ENCODE assay signal across 2 cellular contexts in the genomic region with DNA sequence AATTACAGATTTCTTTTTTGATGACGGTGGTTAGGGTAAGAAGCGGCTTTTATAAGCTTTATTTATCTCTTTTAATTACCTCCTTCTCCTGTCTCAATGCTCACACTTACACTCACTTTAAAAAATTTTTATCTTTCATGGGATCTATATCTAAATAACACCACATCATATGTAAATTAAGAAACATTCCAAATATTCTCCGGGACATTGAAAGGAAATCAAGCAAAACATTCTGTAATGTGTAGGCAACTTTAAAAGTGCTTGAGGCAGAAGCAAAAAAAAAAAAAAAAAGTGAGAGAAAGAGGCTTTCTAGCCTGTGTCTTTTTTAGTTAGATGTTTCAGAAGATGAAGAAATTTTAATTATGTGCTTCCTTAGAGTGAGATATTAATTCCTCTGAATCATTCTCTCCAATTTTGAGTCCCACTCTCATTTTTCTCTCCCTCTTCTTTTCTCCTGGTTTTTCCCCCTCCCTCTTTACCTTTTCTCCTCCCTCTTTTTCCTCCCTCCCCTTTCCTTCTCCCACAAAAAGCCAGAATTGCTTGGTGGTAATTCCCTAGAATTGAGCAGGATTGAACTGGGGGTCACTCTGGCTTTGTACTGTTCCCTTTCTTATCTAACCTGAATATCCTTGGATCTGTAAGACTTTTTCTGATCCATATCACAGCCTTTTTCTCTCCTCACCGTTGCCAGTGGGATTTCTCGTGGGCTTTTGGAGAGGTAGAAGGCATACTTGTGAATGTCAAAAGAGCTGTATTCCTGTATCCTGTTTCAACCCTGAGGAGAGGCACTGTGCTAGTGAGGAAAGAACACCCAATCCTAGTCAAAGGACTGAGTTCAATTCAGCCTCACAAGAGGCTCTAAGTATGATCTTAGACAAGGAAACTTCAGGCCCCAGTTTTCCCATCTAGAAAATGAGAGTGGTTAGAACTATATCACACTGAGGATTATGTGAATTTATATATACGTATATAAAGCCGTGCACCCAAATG.
TF ChIP-seq lines count a peak whose summit lies in the region.

No MANE protein-coding gene starts in this region.

TF ChIP-seq in HEK293, 187 proteins besides CTCF, POLR2A, EP300 and RAD21:
- TF ChIP-seq, protein P1, sequence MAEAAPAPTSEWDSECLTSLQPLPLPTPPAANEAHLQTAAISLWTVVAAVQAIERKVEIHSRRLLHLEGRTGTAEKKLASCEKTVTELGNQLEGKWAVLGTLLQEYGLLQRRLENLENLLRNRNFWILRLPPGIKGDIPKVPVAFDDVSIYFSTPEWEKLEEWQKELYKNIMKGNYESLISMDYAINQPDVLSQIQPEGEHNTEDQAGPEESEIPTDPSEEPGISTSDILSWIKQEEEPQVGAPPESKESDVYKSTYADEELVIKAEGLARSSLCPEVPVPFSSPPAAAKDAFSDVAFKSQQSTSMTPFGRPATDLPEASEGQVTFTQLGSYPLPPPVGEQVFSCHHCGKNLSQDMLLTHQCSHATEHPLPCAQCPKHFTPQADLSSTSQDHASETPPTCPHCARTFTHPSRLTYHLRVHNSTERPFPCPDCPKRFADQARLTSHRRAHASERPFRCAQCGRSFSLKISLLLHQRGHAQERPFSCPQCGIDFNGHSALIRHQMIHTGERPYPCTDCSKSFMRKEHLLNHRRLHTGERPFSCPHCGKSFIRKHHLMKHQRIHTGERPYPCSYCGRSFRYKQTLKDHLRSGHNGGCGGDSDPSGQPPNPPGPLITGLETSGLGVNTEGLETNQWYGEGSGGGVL (tag by site-specific recombination; IDR thresholded peaks at IDR 0.05): peak; percentile 51; the same call in 1 of the 2 replicates
- TF ChIP-seq PRDM1 (tag by site-specific recombination; IDR thresholded peaks at IDR 0.05): peak; percentile 62
- TF ChIP-seq, protein P2, sequence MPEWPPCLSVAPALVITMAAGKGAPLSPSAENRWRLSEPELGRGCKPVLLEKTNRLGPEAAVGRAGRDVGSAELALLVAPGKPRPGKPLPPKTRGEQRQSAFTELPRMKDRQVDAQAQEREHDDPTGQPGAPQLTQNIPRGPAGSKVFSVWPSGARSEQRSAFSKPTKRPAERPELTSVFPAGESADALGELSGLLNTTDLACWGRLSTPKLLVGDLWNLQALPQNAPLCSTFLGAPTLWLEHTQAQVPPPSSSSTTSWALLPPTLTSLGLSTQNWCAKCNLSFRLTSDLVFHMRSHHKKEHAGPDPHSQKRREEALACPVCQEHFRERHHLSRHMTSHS (tag by site-specific recombination; IDR thresholded peaks at IDR 0.05): no peak
- TF ChIP-seq ZNF600 (tag by site-specific recombination; IDR thresholded peaks at IDR 0.05): 0 out of 2 replicates have a peak, but pooled peaks have one; percentile 31
- TF ChIP-seq ZNF366 (tag by site-specific recombination; conservative IDR thresholded peaks at IDR 0.05): peak; percentile 28; the same call in 1 of the 2 replicates

TF ChIP-seq in H1, 55 proteins besides CTCF, POLR2A, EP300 and RAD21:
- no peak for TF ChIP-seq HDAC6 (IDR thresholded peaks at IDR 0.05; ENCODE audit: low read depth, low read length)
- TF ChIP-seq SP1 (IDR thresholded peaks at IDR 0.05; ENCODE audit: low read depth, low read length): no peak
- TF ChIP-seq SP4 (IDR thresholded peaks at IDR 0.05; ENCODE audit: low read length): no peak
- TF ChIP-seq MAFK (IDR thresholded peaks at IDR 0.05; ENCODE audit: low read depth, low read length): no peak
- TF ChIP-seq SIRT6 (IDR thresholded peaks at IDR 0.05; ENCODE audit: low read length): no peak
- TF ChIP-seq SIX5 (IDR thresholded peaks at IDR 0.05; ENCODE audit: low read depth, low read length): no peak
- TF ChIP-seq EGR1 (IDR thresholded peaks at IDR 0.05; ENCODE audit: borderline replicate concordance, low read depth, low read length): no peak
- no peak for TF ChIP-seq CTBP2 (IDR thresholded peaks at IDR 0.05; ENCODE audit: borderline replicate concordance, insufficient read depth, insufficient read length, low read length)
- TF ChIP-seq GTF2F1 (IDR thresholded peaks at IDR 0.05; ENCODE audit: borderline replicate concordance, low read depth, low read length): no peak
- no peak for TF ChIP-seq TAF1 (IDR thresholded peaks at IDR 0.05; ENCODE audit: low read depth, low read length)
- no peak for TF ChIP-seq JUN (IDR thresholded peaks at IDR 0.05; ENCODE audit: low read depth, low read length)
- TF ChIP-seq RFX5 (IDR thresholded peaks at IDR 0.05; ENCODE audit: borderline replicate concordance, low read depth, low read length): no peak
- TF ChIP-seq PHF8 (conservative IDR thresholded peaks at IDR 0.05; ENCODE audit: low read depth, low read length): no peak
- TF ChIP-seq, protein P3, sequence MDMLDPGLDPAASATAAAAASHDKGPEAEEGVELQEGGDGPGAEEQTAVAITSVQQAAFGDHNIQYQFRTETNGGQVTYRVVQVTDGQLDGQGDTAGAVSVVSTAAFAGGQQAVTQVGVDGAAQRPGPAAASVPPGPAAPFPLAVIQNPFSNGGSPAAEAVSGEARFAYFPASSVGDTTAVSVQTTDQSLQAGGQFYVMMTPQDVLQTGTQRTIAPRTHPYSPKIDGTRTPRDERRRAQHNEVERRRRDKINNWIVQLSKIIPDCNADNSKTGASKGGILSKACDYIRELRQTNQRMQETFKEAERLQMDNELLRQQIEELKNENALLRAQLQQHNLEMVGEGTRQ (IDR thresholded peaks at IDR 0.05; ENCODE audit: low read length): no peak
